ENCODE assay signal across 8 cellular contexts in genomic region chr4:173332963-173333657, GRCh38. TPM values are rescaled to one million over a fixed set of nuclear protein-coding genes. Genes with fewer than 3 reads are reported as not detected.
DNase-seq lines count a peak whose midpoint lies in the region; ATAC-seq and TF ChIP-seq lines count a peak whose summit lies in the region.

No MANE protein-coding gene starts in this region.

- H4K20me1 ChIP-seq in GM23338 (replicated peaks; ENCODE audit: insufficient read depth), result peaks cover 11% of the 10 kb centered on the region; the same call in 1 of the 2 replicates

- DNase-seq in GM23338 (ENCODE audit: low spot score), result no peak
- peak; percentile 37 for DNase-seq in RWPE1 (ENCODE audit: low spot score)
- DNase-seq in chondrocyte (ENCODE audit: low spot score), result no peak
- DNase-seq in upper lobe of right lung, result no peak
- no peak for DNase-seq in NCI-H345 (lab: John Stamatoyannopoulos, UW)
- no peak for DNase-seq in NCI-H1105 treated with DMSO at 0.1 percent for 48 hours (lab: John Stamatoyannopoulos, UW)
- DNase-seq in GM19240 (ENCODE audit: insufficient read length, low spot score), result no peak

- ATAC-seq in GM23338, result no peak
- no peak for ATAC-seq in upper lobe of right lung

- H3K4me1 Mint-ChIP-seq in GM23338, result peaks cover 28% of the 10 kb centered on the region
- H3K4me1 Mint-ChIP-seq in chondrocyte (ENCODE audit: low read depth), result peaks cover 33% of the 10 kb centered on the region

- H3K79me2 ChIP-seq in GM23338 (replicated peaks; ENCODE audit: insufficient read depth), result peaks cover 15% of the 10 kb centered on the region

- peak overlapping the region; percentile 84 for H3K4me3 ChIP-seq in GM23338
- peak overlapping the region; percentile 91 to 99 for H3K4me3 ChIP-seq in mucosa of rectum (ENCODE audit: low read length in 2 of 2)
- peak overlapping the region; percentile 82 for H3K4me3 ChIP-seq in upper lobe of right lung

- no peak overlapping the region for H2AFZ ChIP-seq in GM23338

- TF ChIP-seq CTCF in GM23338 (conservative IDR thresholded peaks at IDR 0.05; ENCODE audit: low read depth in 2 of 2) (no peak), RWPE1 (conservative IDR thresholded peaks at IDR 0.05; ENCODE audit: low read depth) (no peak), chondrocyte (IDR thresholded peaks at IDR 0.05) (no peak), upper lobe of right lung (IDR thresholded peaks at IDR 0.05) (no peak)

- H3K4me3 Mint-ChIP-seq in GM23338 (peak overlapping the region; percentile 97), chondrocyte (ENCODE audit: unreplicated experiment) (peak overlapping the region; percentile 90)

- H3K9me3 ChIP-seq in mucosa of rectum (ENCODE audit: control insufficient read depth in 2 of 2, low read length in 2 of 2) (no peaks in the 10 kb centered on the region), upper lobe of right lung (no peaks in the 10 kb centered on the region)

- H3K27ac ChIP-seq in GM23338 (ENCODE audit: low read depth) (no peak overlapping the region), RWPE1 (peak overlapping the region; percentile 99), mucosa of rectum (ENCODE audit: low read depth in 2 of 2, low read length in 2 of 2) (peak overlapping the region; percentile 99 to 100), upper lobe of right lung (peak overlapping the region; percentile 99)

- H3K4me2 ChIP-seq in GM23338, result peak overlapping the region; percentile 90

- H3F3A ChIP-seq in GM23338 (replicated peaks; ENCODE audit: low read depth), result no peaks in the 10 kb centered on the region

- H3K36me3 Mint-ChIP-seq in GM23338 (ENCODE audit: low read depth) (peaks cover 55% of the 10 kb centered on the region), chondrocyte (ENCODE audit: low read depth) (peaks cover 4% of the 10 kb centered on the region)

- CTCF ChIA-PET in RWPE1 (lab: Yijun Ruan, JAX), result interaction anchor here (0.7 to 2.0 kb wide), 4 partner anchors 10 to 87 kb away, joined by 3 to 8 read pairs (median 4); no protein-coding TSS in a partner anchor

- peak overlapping the region; percentile 98 for H3K27ac Mint-ChIP-seq in GM23338
- peak overlapping the region; percentile 92 for H3K27ac Mint-ChIP-seq in chondrocyte (ENCODE audit: unreplicated experiment)

- no peaks in the 10 kb centered on the region for H3K9me2 ChIP-seq in GM23338 (ENCODE audit: insufficient read depth)

- H3K9me3 Mint-ChIP-seq in GM23338 (0 out of 3 replicates have a peak, but pooled peaks cover 3% of the 10 kb centered on the region), chondrocyte (ENCODE audit: low read depth) (no peaks in the 10 kb centered on the region)

- peaks cover 24% of the 10 kb centered on the region for H3K27me3 Mint-ChIP-seq in GM23338 (ENCODE audit: insufficient read depth, low read depth, poor library complexity)
- H3K27me3 Mint-ChIP-seq in chondrocyte (ENCODE audit: low read depth), result no peaks in the 10 kb centered on the region

- peak overlapping the region; percentile 61 to 100 for H3K9ac ChIP-seq in mucosa of rectum (ENCODE audit: low read depth in 1 of 2, low read length in 2 of 2)

- peaks cover 11% of the 10 kb centered on the region; the same call in 1 of the 2 replicates for H3K27me3 ChIP-seq in GM23338 (ENCODE audit: insufficient read depth)
- no peaks in the 10 kb centered on the region for H3K27me3 ChIP-seq in mucosa of rectum (ENCODE audit: control insufficient read depth in 2 of 2, insufficient read depth in 2 of 2, low read length in 2 of 2)
- H3K27me3 ChIP-seq in upper lobe of right lung, result no peaks in the 10 kb centered on the region

- intact Hi-C loops in upper lobe of right lung (cut with DNase I), result no loop called here

- H3K4me1 ChIP-seq in GM23338 (ENCODE audit: insufficient read depth) (peaks cover 11% of the 10 kb centered on the region), mucosa of rectum (ENCODE audit: control insufficient read depth in 2 of 2, insufficient read depth in 2 of 2, low read length in 2 of 2) (peaks cover 9 to 15% of the 10 kb centered on the region in 2 donors), upper lobe of right lung (peaks cover 21% of the 10 kb centered on the region)

- POLR2A ChIA-PET in RWPE1 (lab: Yijun Ruan, JAX; ENCODE audit: low non-redundant PET), result interaction anchor here (0.8 kb wide), 1 partner anchor 38 kb away, joined by 3 read pairs; the partner anchor contains the start of gene SAP30

- H3K36me3 ChIP-seq in GM23338 (ENCODE audit: insufficient read depth) (peaks cover 32% of the 10 kb centered on the region; the same call in 1 of the 2 replicates), mucosa of rectum (ENCODE audit: control insufficient read depth in 2 of 2, insufficient read depth in 2 of 2, low read length in 2 of 2) (peaks cover 12 to 13% of the 10 kb centered on the region in 2 donors), upper lobe of right lung (peaks cover 44% of the 10 kb centered on the region)

TF ChIP-seq in GM23338, 12 proteins besides CTCF, POLR2A, EP300 and RAD21 (continues in another document):
- no peak; the same call in 1 of the 2 replicates for TF ChIP-seq ETS1 (IDR thresholded peaks at IDR 0.05)
- TF ChIP-seq ZNF331 (CRISPR knock-in tag; IDR thresholded peaks at IDR 0.05; ENCODE audit: low read depth), result no peak
- no peak for TF ChIP-seq ZNF462 (CRISPR knock-in tag; IDR thresholded peaks at IDR 0.05)

RNA-seq across cellular contexts. Expression of gene HMGB2, which starts 1.0 kb away (rescaled TPM):
- 103 and 109 TPM in 2 replicates for total RNA-seq in GM23338 (2014; rRNA removed; shearing (Covaris generic))
- 519 and 593 TPM in 2 replicates for polyA plus RNA-seq in GM23338 (2016; fragmentation: Nextera tagmentation; extraction: Ambion mirVana)
- total RNA-seq in chondrocyte (24.0 to 31.0 TPM (median 27.7 TPM) in 3 replicates), upper lobe of right lung (43.4 TPM)

RNA-seq across cellular contexts. Expression of gene SAP30, which starts 37.6 kb away (rescaled TPM):
- total RNA-seq in GM23338 (2014; rRNA removed; shearing (Covaris generic)), result 16.5 and 18.1 TPM in 2 replicates
- polyA plus RNA-seq in GM23338 (2016; fragmentation: Nextera tagmentation; extraction: Ambion mirVana), result 9.3 and 24.8 TPM in 2 replicates
- total RNA-seq in chondrocyte (18.5 to 23.9 TPM (median 20.0 TPM) in 3 replicates), upper lobe of right lung (15.3 TPM)
